1 cellular context compared by ENCODE assay signal in the genomic region with DNA sequence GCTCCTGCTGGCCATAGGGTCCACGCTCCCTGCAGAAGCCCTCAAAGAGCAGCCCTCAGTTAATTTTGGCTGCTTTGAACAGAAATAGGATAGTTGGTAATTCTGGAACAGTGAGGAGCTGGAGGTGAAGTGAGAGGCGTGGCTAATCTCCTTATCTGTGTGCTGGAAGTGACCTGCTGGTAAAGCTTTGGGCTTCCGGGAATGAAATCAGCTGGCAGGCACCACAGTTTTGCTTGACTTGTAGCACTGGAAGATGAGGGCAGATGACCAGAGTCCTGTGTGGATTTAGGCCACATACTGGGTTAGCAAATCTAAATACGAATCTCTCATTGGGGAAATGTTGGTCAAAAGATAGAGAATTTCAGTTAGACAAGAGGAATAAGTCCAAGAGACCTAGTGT.
TF ChIP-seq lines count a peak whose summit lies in the region.

No MANE protein-coding gene starts in this region.

TF ChIP-seq in H1, 55 proteins besides CTCF, POLR2A, EP300 and RAD21:
- no peak for TF ChIP-seq CBX8 (IDR thresholded peaks at IDR 0.05; ENCODE audit: borderline replicate concordance, low read depth, low read length)
- TF ChIP-seq SIX5 (IDR thresholded peaks at IDR 0.05; ENCODE audit: low read depth, low read length): no peak
- TF ChIP-seq KDM5A (IDR thresholded peaks at IDR 0.05; ENCODE audit: low read length): no peak
- TF ChIP-seq CBX5 (IDR thresholded peaks at IDR 0.05; ENCODE audit: low read depth, low read length): no peak
- TF ChIP-seq SIN3A (conservative IDR thresholded peaks at IDR 0.05 in 1 of 2, IDR thresholded peaks at IDR 0.05 in 1 of 2; ENCODE audit: low read depth in 1 of 2, low read length in 2 of 2): no peak
- no peak for TF ChIP-seq CREB1 (IDR thresholded peaks at IDR 0.05)
- TF ChIP-seq RXRA (IDR thresholded peaks at IDR 0.05; ENCODE audit: insufficient read depth, low read depth, low read length): no peak
- TF ChIP-seq NRF1 (IDR thresholded peaks at IDR 0.05; ENCODE audit: low read depth, low read length): no peak
- TF ChIP-seq, protein P1, sequence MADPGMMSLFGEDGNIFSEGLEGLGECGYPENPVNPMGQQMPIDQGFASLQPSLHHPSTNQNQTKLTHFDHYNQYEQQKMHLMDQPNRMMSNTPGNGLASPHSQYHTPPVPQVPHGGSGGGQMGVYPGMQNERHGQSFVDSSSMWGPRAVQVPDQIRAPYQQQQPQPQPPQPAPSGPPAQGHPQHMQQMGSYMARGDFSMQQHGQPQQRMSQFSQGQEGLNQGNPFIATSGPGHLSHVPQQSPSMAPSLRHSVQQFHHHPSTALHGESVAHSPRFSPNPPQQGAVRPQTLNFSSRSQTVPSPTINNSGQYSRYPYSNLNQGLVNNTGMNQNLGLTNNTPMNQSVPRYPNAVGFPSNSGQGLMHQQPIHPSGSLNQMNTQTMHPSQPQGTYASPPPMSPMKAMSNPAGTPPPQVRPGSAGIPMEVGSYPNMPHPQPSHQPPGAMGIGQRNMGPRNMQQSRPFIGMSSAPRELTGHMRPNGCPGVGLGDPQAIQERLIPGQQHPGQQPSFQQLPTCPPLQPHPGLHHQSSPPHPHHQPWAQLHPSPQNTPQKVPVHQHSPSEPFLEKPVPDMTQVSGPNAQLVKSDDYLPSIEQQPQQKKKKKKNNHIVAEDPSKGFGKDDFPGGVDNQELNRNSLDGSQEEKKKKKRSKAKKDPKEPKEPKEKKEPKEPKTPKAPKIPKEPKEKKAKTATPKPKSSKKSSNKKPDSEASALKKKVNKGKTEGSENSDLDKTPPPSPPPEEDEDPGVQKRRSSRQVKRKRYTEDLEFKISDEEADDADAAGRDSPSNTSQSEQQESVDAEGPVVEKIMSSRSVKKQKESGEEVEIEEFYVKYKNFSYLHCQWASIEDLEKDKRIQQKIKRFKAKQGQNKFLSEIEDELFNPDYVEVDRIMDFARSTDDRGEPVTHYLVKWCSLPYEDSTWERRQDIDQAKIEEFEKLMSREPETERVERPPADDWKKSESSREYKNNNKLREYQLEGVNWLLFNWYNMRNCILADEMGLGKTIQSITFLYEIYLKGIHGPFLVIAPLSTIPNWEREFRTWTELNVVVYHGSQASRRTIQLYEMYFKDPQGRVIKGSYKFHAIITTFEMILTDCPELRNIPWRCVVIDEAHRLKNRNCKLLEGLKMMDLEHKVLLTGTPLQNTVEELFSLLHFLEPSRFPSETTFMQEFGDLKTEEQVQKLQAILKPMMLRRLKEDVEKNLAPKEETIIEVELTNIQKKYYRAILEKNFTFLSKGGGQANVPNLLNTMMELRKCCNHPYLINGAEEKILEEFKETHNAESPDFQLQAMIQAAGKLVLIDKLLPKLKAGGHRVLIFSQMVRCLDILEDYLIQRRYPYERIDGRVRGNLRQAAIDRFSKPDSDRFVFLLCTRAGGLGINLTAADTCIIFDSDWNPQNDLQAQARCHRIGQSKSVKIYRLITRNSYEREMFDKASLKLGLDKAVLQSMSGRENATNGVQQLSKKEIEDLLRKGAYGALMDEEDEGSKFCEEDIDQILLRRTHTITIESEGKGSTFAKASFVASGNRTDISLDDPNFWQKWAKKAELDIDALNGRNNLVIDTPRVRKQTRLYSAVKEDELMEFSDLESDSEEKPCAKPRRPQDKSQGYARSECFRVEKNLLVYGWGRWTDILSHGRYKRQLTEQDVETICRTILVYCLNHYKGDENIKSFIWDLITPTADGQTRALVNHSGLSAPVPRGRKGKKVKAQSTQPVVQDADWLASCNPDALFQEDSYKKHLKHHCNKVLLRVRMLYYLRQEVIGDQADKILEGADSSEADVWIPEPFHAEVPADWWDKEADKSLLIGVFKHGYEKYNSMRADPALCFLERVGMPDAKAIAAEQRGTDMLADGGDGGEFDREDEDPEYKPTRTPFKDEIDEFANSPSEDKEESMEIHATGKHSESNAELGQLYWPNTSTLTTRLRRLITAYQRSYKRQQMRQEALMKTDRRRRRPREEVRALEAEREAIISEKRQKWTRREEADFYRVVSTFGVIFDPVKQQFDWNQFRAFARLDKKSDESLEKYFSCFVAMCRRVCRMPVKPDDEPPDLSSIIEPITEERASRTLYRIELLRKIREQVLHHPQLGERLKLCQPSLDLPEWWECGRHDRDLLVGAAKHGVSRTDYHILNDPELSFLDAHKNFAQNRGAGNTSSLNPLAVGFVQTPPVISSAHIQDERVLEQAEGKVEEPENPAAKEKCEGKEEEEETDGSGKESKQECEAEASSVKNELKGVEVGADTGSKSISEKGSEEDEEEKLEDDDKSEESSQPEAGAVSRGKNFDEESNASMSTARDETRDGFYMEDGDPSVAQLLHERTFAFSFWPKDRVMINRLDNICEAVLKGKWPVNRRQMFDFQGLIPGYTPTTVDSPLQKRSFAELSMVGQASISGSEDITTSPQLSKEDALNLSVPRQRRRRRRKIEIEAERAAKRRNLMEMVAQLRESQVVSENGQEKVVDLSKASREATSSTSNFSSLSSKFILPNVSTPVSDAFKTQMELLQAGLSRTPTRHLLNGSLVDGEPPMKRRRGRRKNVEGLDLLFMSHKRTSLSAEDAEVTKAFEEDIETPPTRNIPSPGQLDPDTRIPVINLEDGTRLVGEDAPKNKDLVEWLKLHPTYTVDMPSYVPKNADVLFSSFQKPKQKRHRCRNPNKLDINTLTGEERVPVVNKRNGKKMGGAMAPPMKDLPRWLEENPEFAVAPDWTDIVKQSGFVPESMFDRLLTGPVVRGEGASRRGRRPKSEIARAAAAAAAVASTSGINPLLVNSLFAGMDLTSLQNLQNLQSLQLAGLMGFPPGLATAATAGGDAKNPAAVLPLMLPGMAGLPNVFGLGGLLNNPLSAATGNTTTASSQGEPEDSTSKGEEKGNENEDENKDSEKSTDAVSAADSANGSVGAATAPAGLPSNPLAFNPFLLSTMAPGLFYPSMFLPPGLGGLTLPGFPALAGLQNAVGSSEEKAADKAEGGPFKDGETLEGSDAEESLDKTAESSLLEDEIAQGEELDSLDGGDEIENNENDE (IDR thresholded peaks at IDR 0.05; ENCODE audit: insufficient replicate concordance, low read length): no peak
- TF ChIP-seq RBBP5 (IDR thresholded peaks at IDR 0.05; ENCODE audit: borderline replicate concordance, low read depth, low read length): no peak
- no peak for TF ChIP-seq CTBP2 (IDR thresholded peaks at IDR 0.05; ENCODE audit: borderline replicate concordance, insufficient read depth, insufficient read length, low read length)
- no peak for TF ChIP-seq EGR1 (IDR thresholded peaks at IDR 0.05; ENCODE audit: borderline replicate concordance, low read depth, low read length)
- no peak for TF ChIP-seq GTF2F1 (IDR thresholded peaks at IDR 0.05; ENCODE audit: borderline replicate concordance, low read depth, low read length)
- no peak for TF ChIP-seq TAF7 (optimal IDR thresholded peaks at IDR 0.05; ENCODE audit: borderline replicate concordance, low read depth, low read length)
- no peak for TF ChIP-seq POU5F1 (IDR thresholded peaks at IDR 0.05; ENCODE audit: low read depth, low read length)
- no peak for TF ChIP-seq SIRT6 (IDR thresholded peaks at IDR 0.05; ENCODE audit: low read length)
- no peak for TF ChIP-seq SP1 (IDR thresholded peaks at IDR 0.05; ENCODE audit: low read depth, low read length)
- no peak for TF ChIP-seq TCF12 (IDR thresholded peaks at IDR 0.05; ENCODE audit: low read depth, low read length)
TF ChIP-seq in H1: peak in this region for 0.
